In genomic region chr17:41965694-41966375, GRCh38 we compare ENCODE assay signal across 7 cellular contexts. TPM values are rescaled to one million over a fixed set of nuclear protein-coding genes. Genes with fewer than 3 reads are reported as not detected.
A peak's percentile ranks its signal among the peaks of the same experiment; 100 is the strongest.
DNase-seq lines count a peak whose midpoint lies in the region; ATAC-seq, FAIRE-seq and TF ChIP-seq lines count a peak whose summit lies in the region.

No MANE protein-coding gene starts in this region.

- peak overlapping the region; percentile 96 for H3K4me2 ChIP-seq in K562 (ENCODE audit: insufficient read depth, low read length)

- no peaks in the 10 kb centered on the region; the same call in 1 of the 2 replicates for H3K9me3 ChIP-seq in K562 (replicated peaks; ENCODE audit: control insufficient read depth, insufficient read depth, low read depth, low read length)

- peak in 1 of 3 experiments; percentile 8; a peak in 1 of 6 replicates for TF ChIP-seq CTCF in K562 (IDR thresholded peaks at IDR 0.05 in 2 of 3, conservative IDR thresholded peaks at IDR 0.05 in 1 of 3; ENCODE audit: insufficient read depth in 2 of 3, low read depth in 1 of 3, low read length in 3 of 3)

- peak overlapping the region; percentile 88 to 93 for H3K9ac ChIP-seq in K562 (ENCODE audit: insufficient read depth in 1 of 2, low read depth in 2 of 2, low read length in 2 of 2)

- TSS peak; percentile 71 for BruUV-seq in K562 (replicated peaks; lab: Mats Ljungman, UMichigan)

- in situ Hi-C loops in K562 (cut with MboI), result no loop called here

- peak overlapping the region; percentile 95 for H3K4me3 ChIP-seq in K562

- peaks cover 10 to 37% of the 10 kb centered on the region in 2 experiments; a peak in 4 of 5 replicates for H3K4me1 ChIP-seq in K562 (replicated peaks in 1 of 2; ENCODE audit: control insufficient read depth in 2 of 2, insufficient read depth in 2 of 2, low read length in 2 of 2)

- peak overlapping the region; percentile 83; the same call in 2 of the 3 replicates for H3K27ac ChIP-seq in K562 (ENCODE audit: extremely low read depth, low read depth, low read length)

- no peaks in the 10 kb centered on the region for H3K9me3 Mint-ChIP-seq in T-helper 2 cell treated with Interferon-gamma antibody and Interleukin-4, amounts not matched to agents 5 μg/mL and 100 μg/mL, for 36 hours
- H3K9me3 Mint-ChIP-seq in immature natural killer cell, result peaks cover 0 to 2% (median 0%) of the 10 kb centered on the region in 6 donors

- ATAC-seq in K562, result peak; percentile 83
- ATAC-seq in GM18867 (IDR thresholded peaks at IDR 0.05; ENCODE audit: unreplicated experiment), result no peak

- H3K27me3 ChIP-seq in K562 (ENCODE audit: control insufficient read depth in 2 of 2, insufficient read depth in 2 of 2, low read length in 2 of 2), result no peaks in the 10 kb centered on the region

- no peak for TF ChIP-seq POLR2A in K562 (conservative IDR thresholded peaks at IDR 0.05)

- FAIRE-seq in GM19239 (lab: Jason Lieb, UNC) (peak; percentile 94), K562 (lab: Jason Lieb, UNC) (peak; percentile 89)

- peaks cover 26% of the 10 kb centered on the region for H3K4me1 Mint-ChIP-seq in T-helper 2 cell treated with Interferon-gamma antibody and Interleukin-4, amounts not matched to agents 5 μg/mL and 100 μg/mL, for 36 hours (ENCODE audit: low read depth)
- peaks cover 27 to 37% of the 10 kb centered on the region in 2 donors for H3K4me1 Mint-ChIP-seq in immature natural killer cell

- intact Hi-C loops in K562 (cut with micrococcal nuclease), result loop anchor here (5.0 kb wide), 1 partner anchor 61 kb away; no protein-coding TSS in a partner anchor

- DNase-seq in GM19239 (ENCODE audit: insufficient read length, low spot score), result peak; percentile 62
- peak; percentile 76 for DNase-seq in NCI-H1105 (lab: John Stamatoyannopoulos, UW)
- DNase-seq in T-helper 2 cell treated with Interferon-gamma antibody and Interleukin-4, amounts not matched to agents 5 μg/mL and 100 μg/mL, for 36 hours (ENCODE audit: low spot score), result peak; percentile 62
- peak; percentile 81 to 87 (median 84) for DNase-seq in K562 (ENCODE audit: extremely low read depth in 1 of 4, low spot score in 3 of 4)
- DNase-seq in immature natural killer cell, result peak in 2 of 3 donors; percentile 32 to 39
- DNase-seq in stimulated activated CD4-positive, alpha-beta T cell treated with anti-CD3 and anti-CD28 coated beads, Interleukin-15, amount 100 ng/mL, for 48 hours (ENCODE audit: low read depth in 2 of 2), result peak; percentile 52 to 68

- no peak for TF ChIP-seq RAD21 in K562 (CRISPR knock-in tag; conservative IDR thresholded peaks at IDR 0.05 in 1 of 2, IDR thresholded peaks at IDR 0.05 in 1 of 2)

- POLR2A ChIA-PET in K562 (lab: Yijun Ruan, JAX), result interaction anchor here (0.7 to 4.6 kb wide), 17 partner anchors 10 to 148 kb away, joined by 3 to 28 read pairs (median 3); partner anchors contain the start of genes ACLY, DNAJC7, NKIRAS2 and ODAD4

- peak overlapping the region; percentile 66 for H3K27ac Mint-ChIP-seq in T-helper 2 cell treated with Interferon-gamma antibody and Interleukin-4, amounts not matched to agents 5 μg/mL and 100 μg/mL, for 36 hours
- peak overlapping the region; percentile 83 to 93 (median 88) for H3K27ac Mint-ChIP-seq in immature natural killer cell

- peaks cover 15% of the 10 kb centered on the region for H3K36me3 Mint-ChIP-seq in T-helper 2 cell treated with Interferon-gamma antibody and Interleukin-4, amounts not matched to agents 5 μg/mL and 100 μg/mL, for 36 hours (ENCODE audit: low read depth)
- H3K36me3 Mint-ChIP-seq in immature natural killer cell, result no peaks in the 10 kb centered on the region

- peak overlapping the region; percentile 85 for H2AFZ ChIP-seq in K562 (ENCODE audit: low read depth, low read length)

- peaks cover 3% of the 10 kb centered on the region for H3K9me1 ChIP-seq in K562 (ENCODE audit: control insufficient read depth, insufficient read depth, low read length)

- TF ChIP-seq EP300 in K562 (IDR thresholded peaks at IDR 0.05; ENCODE audit: low read length), result no peak; the same call in 1 of the 2 replicates

- H3K79me2 ChIP-seq in K562 (ENCODE audit: control insufficient read depth, insufficient read depth, low read length), result peaks cover 16% of the 10 kb centered on the region

- WGBS in K562 (ENCODE audit: insufficient coverage, low coverage, missing lambda C conversion rate), result 4% methylated on average over 15 of the region's 17 CpGs

- CTCF ChIA-PET in K562 (lab: Yijun Ruan, JAX; ENCODE audit: low intra/inter-chr PET ratio), result interaction anchor here (0.6 to 1.3 kb wide), 2 partner anchors 151 to 551 kb away, joined by 3 to 5 read pairs; no protein-coding TSS in a partner anchor

- H3K36me3 ChIP-seq in K562 (ENCODE audit: control insufficient read depth, insufficient read depth, low read length), result peaks cover 21% of the 10 kb centered on the region; the same call in 1 of the 3 replicates

- no peaks in the 10 kb centered on the region for H4K20me1 ChIP-seq in K562 (replicated peaks; ENCODE audit: control insufficient read depth, insufficient read depth, low read length)

- peak overlapping the region; percentile 87 for H3K4me3 Mint-ChIP-seq in T-helper 2 cell treated with Interferon-gamma antibody and Interleukin-4, amounts not matched to agents 5 μg/mL and 100 μg/mL, for 36 hours
- peak overlapping the region; percentile 83 to 88 (median 85) for H3K4me3 Mint-ChIP-seq in immature natural killer cell

- H3K27me3 Mint-ChIP-seq in T-helper 2 cell treated with Interferon-gamma antibody and Interleukin-4, amounts not matched to agents 5 μg/mL and 100 μg/mL, for 36 hours (ENCODE audit: low read depth), result no peaks in the 10 kb centered on the region
- peaks cover 2 to 15% (median 10%) of the 10 kb centered on the region in 3 donors for H3K27me3 Mint-ChIP-seq in immature natural killer cell (ENCODE audit: low read depth in 3 of 3)

RNA-seq across cellular contexts. Expression of gene CNP, which starts 0.8 kb away (rescaled TPM):
- 33.1 and 94.9 TPM in 2 replicates for total RNA-seq in K562 (2011; cell fraction: chromatin; rRNA removed; ENCODE audit: low replicate concordance)
- 31.3 and 42.9 TPM in 2 replicates for total RNA-seq in K562 (2011; cell fraction: nucleolus; rRNA removed)
- total RNA-seq in K562 (2011; cell fraction: nucleoplasm; rRNA removed), result 37.7 and 39.6 TPM in 2 replicates
- 45.4 and 45.8 TPM in 2 replicates for total RNA-seq in K562 (2014; rRNA removed)
- total RNA-seq in K562 (2014; rRNA removed; fragmentation: Illumina TruSeq; extraction: Trizol), result 15.9 and 18.6 TPM in 2 replicates
- total RNA-seq in K562 (2015; rRNA removed; fragmentation: Illumina TruSeq; extraction: Trizol), result 31.8 and 32.1 TPM in 2 replicates
- total RNA-seq in K562 (2021), result 49.4 and 52.0 TPM in 2 replicates
- polyA plus RNA-seq in K562 (2011; rRNA removed), result 15.5 and 20.7 TPM in 2 replicates
- 11.4 and 24.5 TPM in 2 replicates for polyA plus RNA-seq in K562 (2011; cell fraction: cytosol; rRNA removed)
- polyA plus RNA-seq in K562 (2011; cell fraction: nucleus; rRNA removed), result 10.2 and 21.9 TPM in 2 replicates
- polyA plus RNA-seq in K562 (2012), result 30.0 and 34.8 TPM in 2 replicates
- polyA plus RNA-seq in K562 (2014; fragmentation: Illumina TruSeq; extraction: Trizol), result 33.2 and 37.5 TPM in 2 replicates
- 1 to 10 TPM; 1.7 to 3.8 TPM for polyA plus RNA-seq in K562 (2014; fragmentation: Nextera tagmentation; extraction: Ambion mirVana)
- polyA plus RNA-seq in K562 (2014; rRNA removed), result 29.1 and 30.2 TPM in 2 replicates
- 19.5 and 44.8 TPM in 2 replicates for polyA minus RNA-seq in K562 (2011; rRNA and poly(A)+ RNA removed)
- polyA minus RNA-seq in K562 (2011; cell fraction: cytosol; rRNA and poly(A)+ RNA removed), result 36.4 and 44.8 TPM in 2 replicates
- polyA minus RNA-seq in K562 (2011; cell fraction: nucleus; rRNA and poly(A)+ RNA removed), result 11.0 and 11.9 TPM in 2 replicates
- 10 to 100 TPM; 22.8 to 56.3 (median 44.1) TPM for polyA plus RNA-seq in immature natural killer cell

RNA-seq across cellular contexts. Expression of gene ODAD4, which starts 35.4 kb away (rescaled TPM):
- total RNA-seq in K562 (2011; cell fraction: chromatin; rRNA removed; ENCODE audit: low replicate concordance), result 2.3 and 4.6 TPM in 2 replicates
- 0.67 and 2.2 TPM in 2 replicates for total RNA-seq in K562 (2011; cell fraction: nucleolus; rRNA removed)
- total RNA-seq in K562 (2011; cell fraction: nucleoplasm; rRNA removed), result 1.8 TPM in 2 replicates
- 0.09 and 0.24 TPM in 2 replicates for total RNA-seq in K562 (2014; rRNA removed)
- 0.70 and 0.98 TPM in 2 replicates for total RNA-seq in K562 (2014; rRNA removed; fragmentation: Illumina TruSeq; extraction: Trizol)
- 0.45 and 0.51 TPM in 2 replicates for total RNA-seq in K562 (2015; rRNA removed; fragmentation: Illumina TruSeq; extraction: Trizol)
- 0.11 and 0.75 TPM in 2 replicates for total RNA-seq in K562 (2021)
- 0.05 and 0.35 TPM in 2 replicates for polyA plus RNA-seq in K562 (2011; rRNA removed)
- polyA plus RNA-seq in K562 (2011; cell fraction: cytosol; rRNA removed), result 0.09 TPM in 2 replicates
- 0.32 and 0.44 TPM in 2 replicates for polyA plus RNA-seq in K562 (2011; cell fraction: nucleus; rRNA removed)
- 0.35 and 1.6 TPM in 2 replicates for polyA plus RNA-seq in K562 (2012)
- polyA plus RNA-seq in K562 (2014; fragmentation: Illumina TruSeq; extraction: Trizol), result 0.57 and 0.67 TPM in 2 replicates
- polyA plus RNA-seq in K562 (2014; fragmentation: Nextera tagmentation; extraction: Ambion mirVana), result under 1 TPM; 0.30 to 0.81 TPM
- polyA plus RNA-seq in K562 (2014; rRNA removed), result 0.22 and 0.49 TPM in 2 replicates
- 0.54 and 0.63 TPM in 2 replicates for polyA minus RNA-seq in K562 (2011; rRNA and poly(A)+ RNA removed)
- not detected in 2 replicates for polyA minus RNA-seq in K562 (2011; cell fraction: cytosol; rRNA and poly(A)+ RNA removed)
- 0.54 and 1.00 TPM in 2 replicates for polyA minus RNA-seq in K562 (2011; cell fraction: nucleus; rRNA and poly(A)+ RNA removed)
- under 1 TPM in 2 of 3 donors, not detected in 1; 0.15 to 0.38 TPM for polyA plus RNA-seq in immature natural killer cell

RNA-seq across cellular contexts. Expression of gene ACLY, which starts 47.1 kb away (rescaled TPM):
- 153 and 277 TPM in 2 replicates for total RNA-seq in K562 (2011; cell fraction: chromatin; rRNA removed; ENCODE audit: low replicate concordance)
- total RNA-seq in K562 (2011; cell fraction: nucleolus; rRNA removed), result 161 TPM in 2 replicates
- total RNA-seq in K562 (2011; cell fraction: nucleoplasm; rRNA removed), result 163 and 174 TPM in 2 replicates
- total RNA-seq in K562 (2014; rRNA removed) (114 and 123 TPM in 2 replicates), K562 (2014; rRNA removed; fragmentation: Illumina TruSeq; extraction: Trizol) (112 and 125 TPM in 2 replicates), K562 (2015; rRNA removed; fragmentation: Illumina TruSeq; extraction: Trizol) (129 and 131 TPM in 2 replicates), K562 (2021) (261 and 280 TPM in 2 replicates)
- polyA plus RNA-seq in K562 (2011; rRNA removed) (163 and 165 TPM in 2 replicates), K562 (2014; fragmentation: Illumina TruSeq; extraction: Trizol) (194 and 206 TPM in 2 replicates), K562 (2014; fragmentation: Nextera tagmentation; extraction: Ambion mirVana) (10 to 100 TPM; 42.9 to 58.5 TPM), K562 (2014; rRNA removed) (120 and 129 TPM in 2 replicates), immature natural killer cell (10 to 100 TPM; 46.9 to 99.2 (median 49.3) TPM)
- 156 and 184 TPM in 2 replicates for polyA plus RNA-seq in K562 (2011; cell fraction: cytosol; rRNA removed)
- polyA plus RNA-seq in K562 (2011; cell fraction: nucleus; rRNA removed), result 114 and 149 TPM in 2 replicates
- polyA plus RNA-seq in K562 (2012), result 94.5 and 161 TPM in 2 replicates
- polyA minus RNA-seq in K562 (2011; rRNA and poly(A)+ RNA removed), result 244 and 312 TPM in 2 replicates
- polyA minus RNA-seq in K562 (2011; cell fraction: cytosol; rRNA and poly(A)+ RNA removed), result 258 TPM in 2 replicates
- 49.9 and 63.5 TPM in 2 replicates for polyA minus RNA-seq in K562 (2011; cell fraction: nucleus; rRNA and poly(A)+ RNA removed)

RNA-seq across cellular contexts. Expression of gene DNAJC7, which starts 51.4 kb away (rescaled TPM):
- 180 and 244 TPM in 2 replicates for total RNA-seq in K562 (2011; cell fraction: chromatin; rRNA removed; ENCODE audit: low replicate concordance)
- 111 and 117 TPM in 2 replicates for total RNA-seq in K562 (2011; cell fraction: nucleolus; rRNA removed)
- total RNA-seq in K562 (2011; cell fraction: nucleoplasm; rRNA removed), result 168 and 236 TPM in 2 replicates
- total RNA-seq in K562 (2014; rRNA removed) (145 and 157 TPM in 2 replicates), K562 (2014; rRNA removed; fragmentation: Illumina TruSeq; extraction: Trizol) (262 and 288 TPM in 2 replicates), K562 (2015; rRNA removed; fragmentation: Illumina TruSeq; extraction: Trizol) (191 and 206 TPM in 2 replicates), K562 (2021) (149 and 153 TPM in 2 replicates)
- polyA plus RNA-seq in K562 (2011; rRNA removed) (75.6 and 120 TPM in 2 replicates), K562 (2014; fragmentation: Illumina TruSeq; extraction: Trizol) (206 and 239 TPM in 2 replicates), K562 (2014; fragmentation: Nextera tagmentation; extraction: Ambion mirVana) (10 to 100 TPM; 85.8 to 94.3 TPM), K562 (2014; rRNA removed) (148 and 173 TPM in 2 replicates), immature natural killer cell (10 to 100 TPM; 54.1 to 94.0 (median 55.8) TPM)
- polyA plus RNA-seq in K562 (2011; cell fraction: cytosol; rRNA removed), result 29.9 and 31.1 TPM in 2 replicates
- 49.5 and 50.7 TPM in 2 replicates for polyA plus RNA-seq in K562 (2011; cell fraction: nucleus; rRNA removed)
- polyA plus RNA-seq in K562 (2012), result 172 and 176 TPM in 2 replicates
- polyA minus RNA-seq in K562 (2011; rRNA and poly(A)+ RNA removed), result 82.6 and 112 TPM in 2 replicates
- polyA minus RNA-seq in K562 (2011; cell fraction: cytosol; rRNA and poly(A)+ RNA removed), result 46.2 and 60.0 TPM in 2 replicates
- 49.0 and 75.2 TPM in 2 replicates for polyA minus RNA-seq in K562 (2011; cell fraction: nucleus; rRNA and poly(A)+ RNA removed)

RNA-seq across cellular contexts. Expression of gene NKIRAS2, which starts 54.1 kb away (rescaled TPM):
- 17.2 and 40.4 TPM in 2 replicates for total RNA-seq in K562 (2011; cell fraction: chromatin; rRNA removed; ENCODE audit: low replicate concordance)
- 28.6 and 34.4 TPM in 2 replicates for total RNA-seq in K562 (2011; cell fraction: nucleolus; rRNA removed)
- total RNA-seq in K562 (2011; cell fraction: nucleoplasm; rRNA removed), result 33.1 and 41.8 TPM in 2 replicates
- total RNA-seq in K562 (2014; rRNA removed), result 64.6 and 66.9 TPM in 2 replicates
- 17.9 and 18.7 TPM in 2 replicates for total RNA-seq in K562 (2014; rRNA removed; fragmentation: Illumina TruSeq; extraction: Trizol)
- total RNA-seq in K562 (2015; rRNA removed; fragmentation: Illumina TruSeq; extraction: Trizol), result 22.1 and 23.1 TPM in 2 replicates
- total RNA-seq in K562 (2021), result 37.8 and 45.5 TPM in 2 replicates
- polyA plus RNA-seq in K562 (2011; rRNA removed), result 29.8 and 36.2 TPM in 2 replicates
- polyA plus RNA-seq in K562 (2011; cell fraction: cytosol; rRNA removed), result 39.9 and 51.1 TPM in 2 replicates
- 23.3 and 30.8 TPM in 2 replicates for polyA plus RNA-seq in K562 (2011; cell fraction: nucleus; rRNA removed)
- polyA plus RNA-seq in K562 (2012), result 35.4 and 103 TPM in 2 replicates
- polyA plus RNA-seq in K562 (2014; fragmentation: Illumina TruSeq; extraction: Trizol), result 60.7 and 65.5 TPM in 2 replicates
- 10 to 100 TPM; 10.1 to 14.6 TPM for polyA plus RNA-seq in K562 (2014; fragmentation: Nextera tagmentation; extraction: Ambion mirVana)
- 58.7 and 68.6 TPM in 2 replicates for polyA plus RNA-seq in K562 (2014; rRNA removed)
- polyA minus RNA-seq in K562 (2011; rRNA and poly(A)+ RNA removed), result 18.3 and 23.9 TPM in 2 replicates
- polyA minus RNA-seq in K562 (2011; cell fraction: cytosol; rRNA and poly(A)+ RNA removed), result 18.9 and 19.3 TPM in 2 replicates
- polyA minus RNA-seq in K562 (2011; cell fraction: nucleus; rRNA and poly(A)+ RNA removed), result 10.6 and 14.3 TPM in 2 replicates
- 10 to 100 TPM; 21.5 to 33.6 (median 32.6) TPM for polyA plus RNA-seq in immature natural killer cell
